In genomic region chr12:8242881-8243681, GRCh38 we compare ENCODE assay signal across 8 cellular contexts. TPM values are rescaled to one million over a fixed set of nuclear protein-coding genes. Genes with fewer than 3 reads are reported as not detected.
A peak's percentile ranks its signal among the peaks of the same experiment; 100 is the strongest.
DNase-seq lines count a peak whose midpoint lies in the region; ATAC-seq and TF ChIP-seq lines count a peak whose summit lies in the region.
"Not testable (repeated sequence)": the region's sequence is repeated elsewhere in the genome, so short reads cannot be mapped to it uniquely, and the experiment has no call there.

No MANE protein-coding gene starts in this region.

- H3K4me3 ChIP-seq in WI38 (ENCODE audit: low read depth, low read length), result peak overlapping the region; percentile 74
- peak overlapping the region; percentile 59 to 80 (median 69) for H3K4me3 ChIP-seq in breast epithelium
- peak overlapping the region; percentile 81 for H3K4me3 ChIP-seq in iPS-18a (ENCODE audit: low read length)
- H3K4me3 ChIP-seq in gastrocnemius medialis, result peak overlapping the region; percentile 89 to 97 (median 91)

- H3K27ac ChIP-seq in breast epithelium, result peak overlapping the region; percentile 90 to 96
- not testable (repeated sequence) for H3K27ac ChIP-seq in iPS-18a (ENCODE audit: low read length)
- H3K27ac ChIP-seq in gastrocnemius medialis, result peak overlapping the region; percentile 83 to 92 (median 88)

- H3K4me1 ChIP-seq in breast epithelium; iPS-18a (ENCODE audit: control insufficient read depth, low read depth, low read length); gastrocnemius medialis: not testable (repeated sequence)

- H3K36me3 ChIP-seq in breast epithelium; iPS-18a (ENCODE audit: control insufficient read depth, low read depth, low read length); gastrocnemius medialis: not testable (repeated sequence)

- in situ Hi-C loops in gastrocnemius medialis (cut with MboI; ENCODE audit: low sequenced_read_pairs in 4 of 4), result loop anchor here in 3 of 4 donors (25.0 kb wide), 1 partner anchor 131 kb away; the partner anchor contains the start of gene CLEC4A (in 3 of the 3)

- intact Hi-C loops in breast epithelium (cut with DNase I; ENCODE audit: low total_unique reads), result not testable (repeated sequence)
- intact Hi-C loops in gastrocnemius medialis (cut with DNase I; ENCODE audit: low total_unique reads), result loop anchor here (10.0 kb wide), 2 partner anchors 158 to 208 kb away; partner anchors contain the start of genes FOXJ2 and NECAP1

- TF ChIP-seq CTCF in WI38 (IDR thresholded peaks at IDR 0.05; ENCODE audit: low read depth, low read length); breast epithelium (IDR thresholded peaks at IDR 0.05); gastrocnemius medialis (IDR thresholded peaks at IDR 0.05 in 4 of 5, conservative IDR thresholded peaks at IDR 0.05 in 1 of 5): not testable (repeated sequence)

- not testable (repeated sequence) for H3K9me3 ChIP-seq in breast epithelium; iPS-18a (ENCODE audit: control insufficient read depth, low read depth, low read length); gastrocnemius medialis

- H3K9ac ChIP-seq in iPS-18a (ENCODE audit: low read length), result peak overlapping the region; percentile 70

- DNase-seq in 8988T (peak; percentile 37), NCI-H2227 treated with DMSO at 0.1 percent for 48 hours (lab: John Stamatoyannopoulos, UW) (peak; percentile 73), breast epithelium (ENCODE audit: low spot score in 2 of 2) (peak; percentile 99 to 100), gastrocnemius medialis (peak; percentile 96 to 98)

- peak; percentile 86 for ATAC-seq in GM18867 (IDR thresholded peaks at IDR 0.05; ENCODE audit: unreplicated experiment)
- peak; percentile 93 for ATAC-seq in HG03139 (IDR thresholded peaks at IDR 0.05; ENCODE audit: unreplicated experiment)
- ATAC-seq in gastrocnemius medialis, result peak; percentile 97 to 98

- H3K27me3 ChIP-seq in breast epithelium; iPS-18a (ENCODE audit: control insufficient read depth, insufficient read depth, low read length); gastrocnemius medialis: not testable (repeated sequence)

- TF ChIP-seq POLR2A in breast epithelium (IDR thresholded peaks at IDR 0.05) (peak; percentile 39), gastrocnemius medialis (IDR thresholded peaks at IDR 0.05) (peak; percentile 24 to 33)

RNA-seq across cellular contexts. Expression of gene FAM90A1, which starts 15.7 kb away (rescaled TPM):
- total RNA-seq in breast epithelium (under 1 TPM in 1 of 3 donors, not detected in 2; 0.29 TPM), gastrocnemius medialis (not detected)

Comparison
In these comparisons a context has a peak if more than half of its experiments do, and no peak if none do; other contexts are left out.
1. DNase-seq: peak in every context shown above with its lines; median percentile 100 in breast epithelium; 97 in gastrocnemius medialis; 73 in NCI-H2227 treated with DMSO at 0.1 percent for 48 hours; 37 in 8988T.